In genomic region chr10:82084904-82085303, GRCh38 we compare ENCODE assay signal across 21 cellular contexts.
"Had no signal": no experiment of that assay in that cellular context is flagged by ENCODE, and none has a peak within 500 bp of the region (broad histone marks: within the 10 kb centered on the region; RNA-seq: fewer than 3 reads in every experiment).

No MANE protein-coding gene starts in this region.

- H3K27me3 Mint-ChIP-seq: activated CD4-positive, alpha-beta T cell treated with anti-CD3 and anti-CD28 coated beads, Interleukin-2, amount 10 ng/mL, durations not matched to agents 7 days and 5 days; activated naive CD4-positive, alpha-beta T cell treated with anti-CD3 and anti-CD28 coated beads, Interleukin-2, amount 10 ng/mL, durations not matched to agents 7 days and 5 days; activated naive CD8-positive, alpha-beta T cell treated with anti-CD3 and anti-CD28 coated beads, Interleukin-2, amount 50 U/mL, for 24 hours; activated T-cell treated with anti-CD3 and anti-CD28 coated beads, Interleukin-2, amount 50 U/mL, for 24 hours; central memory CD8-positive, alpha-beta T cell; natural killer cell treated with Interleukin-12 subunit alpha and Interleukin-12 subunit beta and Interleukin-15 and Interleukin-18, amount 100 ng/mL, for 72 hours; stimulated activated memory B cell treated with anti-CD40 and anti-IgM and Interleukin-4, amounts not matched to agents 10 μg/mL and 1 μg/mL and 100 μg/mL, for 72 hours; T-cell had no signal

- H3K36me3 Mint-ChIP-seq: activated naive CD4-positive, alpha-beta T cell treated with anti-CD3 and anti-CD28 coated beads, Interleukin-2, amount 10 ng/mL, durations not matched to agents 7 days and 5 days; brain; natural killer cell treated with Interleukin-12 subunit alpha and Interleukin-12 subunit beta and Interleukin-15 and Interleukin-18, amount 100 ng/mL, for 72 hours; stimulated activated memory B cell treated with anti-CD40 and anti-IgM and Interleukin-4, amounts not matched to agents 10 μg/mL and 1 μg/mL and 100 μg/mL, for 72 hours; T-cell had no signal

- H3K9me3 ChIP-seq: esophagus muscularis mucosa, lower lobe of right lung, thoracic aorta, upper lobe of left lung had no signal

- DNase-seq: activated CD4-positive, alpha-beta T cell treated with anti-CD3 and anti-CD28 coated beads, Interleukin-2, amount 10 ng/mL, durations not matched to agents 7 days and 5 days; activated CD8-positive, alpha-beta T cell treated with anti-CD3 and anti-CD28 coated beads, Interleukin-2, amount 10 ng/mL, durations not matched to agents 7 days and 5 days; activated naive CD4-positive, alpha-beta T cell treated with anti-CD3 and anti-CD28 coated beads, Interleukin-2, amount 10 ng/mL, durations not matched to agents 7 days and 5 days; activated naive CD8-positive, alpha-beta T cell treated with anti-CD3 and anti-CD28 coated beads, Interleukin-2, amount 50 U/mL, for 24 hours; activated T-cell treated with anti-CD3 and anti-CD28 coated beads, Interleukin-2, amount 50 U/mL, for 24 hours; anterior cingulate cortex; left cardiac atrium; lower lobe of right lung; stimulated activated CD4-positive, alpha-beta T cell treated with anti-CD3 and anti-CD28 coated beads, Interleukin-4, amount 100 ng/mL, for 24 hours; T-cell; T-helper 9 cell; upper lobe of left lung had no signal

- H3K4me1 Mint-ChIP-seq: activated CD4-positive, alpha-beta T cell treated with anti-CD3 and anti-CD28 coated beads, Interleukin-2, amount 10 ng/mL, durations not matched to agents 7 days and 5 days; activated naive CD4-positive, alpha-beta T cell treated with anti-CD3 and anti-CD28 coated beads, Interleukin-2, amount 10 ng/mL, durations not matched to agents 7 days and 5 days; activated naive CD8-positive, alpha-beta T cell treated with anti-CD3 and anti-CD28 coated beads, Interleukin-2, amount 50 U/mL, for 24 hours; brain; central memory CD8-positive, alpha-beta T cell; stimulated activated memory B cell treated with anti-CD40 and anti-IgM and Interleukin-4, amounts not matched to agents 10 μg/mL and 1 μg/mL and 100 μg/mL, for 72 hours; T-cell had no signal

- H3K27ac Mint-ChIP-seq: activated CD4-positive, alpha-beta T cell treated with anti-CD3 and anti-CD28 coated beads, Interleukin-2, amount 10 ng/mL, durations not matched to agents 7 days and 5 days; activated CD8-positive, alpha-beta T cell treated with anti-CD3 and anti-CD28 coated beads, Interleukin-2, amount 10 ng/mL, durations not matched to agents 7 days and 5 days; activated naive CD4-positive, alpha-beta T cell treated with anti-CD3 and anti-CD28 coated beads, Interleukin-2, amount 10 ng/mL, durations not matched to agents 7 days and 5 days; activated naive CD8-positive, alpha-beta T cell treated with anti-CD3 and anti-CD28 coated beads, Interleukin-2, amount 50 U/mL, for 24 hours; activated T-cell treated with anti-CD3 and anti-CD28 coated beads, Interleukin-2, amount 50 U/mL, for 24 hours; activated T-helper 2 cell treated with anti-CD3 and anti-CD28 coated beads, Interferon-gamma antibody, Interleukin-2, Interleukin-4, amounts not matched to agents 10 μg/mL and 5 μg/mL and 100 μg/mL, durations not matched to agents 14 hours and 24 hours and 36 hours; brain; natural killer cell treated with Interleukin-12 subunit alpha and Interleukin-12 subunit beta and Interleukin-15 and Interleukin-18, amount 100 ng/mL, for 72 hours; stimulated activated memory B cell treated with anti-CD40 and anti-IgM and Interleukin-4, amounts not matched to agents 10 μg/mL and 1 μg/mL and 100 μg/mL, for 72 hours; T-cell had no signal

- H3K4me3 Mint-ChIP-seq: activated CD4-positive, alpha-beta T cell treated with anti-CD3 and anti-CD28 coated beads, Interleukin-2, amount 10 ng/mL, durations not matched to agents 7 days and 5 days; activated CD8-positive, alpha-beta T cell treated with anti-CD3 and anti-CD28 coated beads, Interleukin-2, amount 10 ng/mL, durations not matched to agents 7 days and 5 days; activated naive CD4-positive, alpha-beta T cell treated with anti-CD3 and anti-CD28 coated beads, Interleukin-2, amount 10 ng/mL, durations not matched to agents 7 days and 5 days; activated naive CD8-positive, alpha-beta T cell treated with anti-CD3 and anti-CD28 coated beads, Interleukin-2, amount 50 U/mL, for 24 hours; activated T-cell treated with anti-CD3 and anti-CD28 coated beads, Interleukin-2, amount 50 U/mL, for 24 hours; brain; central memory CD8-positive, alpha-beta T cell; natural killer cell treated with Interleukin-12 subunit alpha and Interleukin-12 subunit beta and Interleukin-15 and Interleukin-18, amount 100 ng/mL, for 72 hours; stimulated activated memory B cell treated with anti-CD40 and anti-IgM and Interleukin-4, amounts not matched to agents 10 μg/mL and 1 μg/mL and 100 μg/mL, for 72 hours; T-cell had no signal

- H3K27ac ChIP-seq: coronary artery, esophagus muscularis mucosa, lower lobe of right lung, thoracic aorta, upper lobe of left lung had no signal

- H3K36me3 ChIP-seq: esophagus muscularis mucosa, lower lobe of right lung, thoracic aorta, upper lobe of left lung had no signal

- H3K4me3 ChIP-seq: coronary artery, esophagus muscularis mucosa, lower lobe of right lung, smooth muscle cell, thoracic aorta, upper lobe of left lung had no signal

- H3K27me3 ChIP-seq: esophagus muscularis mucosa, upper lobe of left lung had no signal
